Comparison of ENCODE assay signal across 8 cellular contexts in genomic region chr13:21176982-21177284, GRCh38. TPM values are rescaled to one million over a fixed set of nuclear protein-coding genes. Genes with fewer than 3 reads are reported as not detected.
DNase-seq lines count a peak whose midpoint lies in the region; ATAC-seq and TF ChIP-seq lines count a peak whose summit lies in the region.

No MANE protein-coding gene starts in this region.

- H3K27me3 Mint-ChIP-seq in T-helper 1 cell treated with Interleukin-12 subunit alpha and Interleukin-12 subunit beta and Interleukin-4 antibody, amounts not matched to agents 30 μg/mL and 1 μg/mL, for 36 hours (ENCODE audit: low read depth) = no peaks in the 10 kb centered on the region
- no peaks in the 10 kb centered on the region for H3K27me3 Mint-ChIP-seq in progenitor cell of endocrine pancreas

- H3K9me3 Mint-ChIP-seq in T-helper 1 cell treated with Interleukin-12 subunit alpha and Interleukin-12 subunit beta and Interleukin-4 antibody, amounts not matched to agents 30 μg/mL and 1 μg/mL, for 36 hours = no peaks in the 10 kb centered on the region
- H3K9me3 Mint-ChIP-seq in progenitor cell of endocrine pancreas (ENCODE audit: low read depth) = no peaks in the 10 kb centered on the region

- DNase-seq in T-helper 1 cell (no peak), fibroblast of mammary gland (ENCODE audit: low read depth) (no peak), progenitor cell of endocrine pancreas (ENCODE audit: low spot score, unreplicated experiment) (no peak), GF-D8 (lab: John Stamatoyannopoulos, UW) (no peak)
- no peak for DNase-seq in central memory CD4-positive, alpha-beta T cell

- peak overlapping the region; percentile 97 for H3K4me3 Mint-ChIP-seq in T-helper 1 cell treated with Interleukin-12 subunit alpha and Interleukin-12 subunit beta and Interleukin-4 antibody, amounts not matched to agents 30 μg/mL and 1 μg/mL, for 36 hours
- H3K4me3 Mint-ChIP-seq in progenitor cell of endocrine pancreas (ENCODE audit: low read depth) = peak overlapping the region; percentile 98

- TF ChIP-seq CTCF in fibroblast of mammary gland (conservative IDR thresholded peaks at IDR 0.05; ENCODE audit: control insufficient read depth, insufficient read depth, low read depth, low read length) = no peak
- no peak for TF ChIP-seq CTCF in progenitor cell of endocrine pancreas (IDR thresholded peaks at IDR 0.05; ENCODE audit: unreplicated experiment)

- peak overlapping the region; percentile 93 for H3K27ac Mint-ChIP-seq in T-helper 1 cell treated with Interleukin-12 subunit alpha and Interleukin-12 subunit beta and Interleukin-4 antibody, amounts not matched to agents 30 μg/mL and 1 μg/mL, for 36 hours
- H3K27ac Mint-ChIP-seq in progenitor cell of endocrine pancreas = peak overlapping the region; percentile 99

- peaks cover 19% of the 10 kb centered on the region for H3K4me1 Mint-ChIP-seq in T-helper 1 cell treated with Interleukin-12 subunit alpha and Interleukin-12 subunit beta and Interleukin-4 antibody, amounts not matched to agents 30 μg/mL and 1 μg/mL, for 36 hours (ENCODE audit: low read depth)
- peaks cover 9% of the 10 kb centered on the region for H3K4me1 Mint-ChIP-seq in progenitor cell of endocrine pancreas (ENCODE audit: low read depth)

- H3K36me3 Mint-ChIP-seq in T-helper 1 cell treated with Interleukin-12 subunit alpha and Interleukin-12 subunit beta and Interleukin-4 antibody, amounts not matched to agents 30 μg/mL and 1 μg/mL, for 36 hours (ENCODE audit: low read depth) = peaks cover 5% of the 10 kb centered on the region
- H3K36me3 Mint-ChIP-seq in progenitor cell of endocrine pancreas (ENCODE audit: insufficient read depth) = peaks cover 3% of the 10 kb centered on the region

- H3K4me3 ChIP-seq in fibroblast of mammary gland (ENCODE audit: control insufficient read depth, low read depth, low read length) = peak overlapping the region; percentile 86

- ATAC-seq in HG02798 (IDR thresholded peaks at IDR 0.05; ENCODE audit: poor library complexity, unreplicated experiment) = peak; percentile 21
- peak; percentile 32 for ATAC-seq in SK-N-SH treated with all-trans-retinoic acid at 6 μM for 48 hours

TF ChIP-seq in SK-N-SH treated with all-trans-retinoic acid at 6 μM for 48 hours, 23 proteins besides CTCF, POLR2A, EP300 and RAD21:
- TF ChIP-seq ZC3H10 (CRISPR knock-in tag; IDR thresholded peaks at IDR 0.05) (no peak), ESRRG (CRISPR knock-in tag; IDR thresholded peaks at IDR 0.05) (no peak), BACH2 (CRISPR knock-in tag; IDR thresholded peaks at IDR 0.05; ENCODE audit: borderline replicate concordance) (no peak), TSHZ2 (CRISPR knock-in tag; IDR thresholded peaks at IDR 0.05) (no peak), POU6F1 (CRISPR knock-in tag; IDR thresholded peaks at IDR 0.05; ENCODE audit: borderline replicate concordance, low read depth) (no peak), ZFP3 (CRISPR knock-in tag; IDR thresholded peaks at IDR 0.05) (no peak), ZNF565 (CRISPR knock-in tag; conservative IDR thresholded peaks at IDR 0.05; ENCODE audit: low read depth) (no peak), ARNTL (CRISPR knock-in tag; IDR thresholded peaks at IDR 0.05; ENCODE audit: borderline replicate concordance, low read depth) (no peak), CSDC2 (CRISPR knock-in tag; IDR thresholded peaks at IDR 0.05) (no peak), SNAI2 (CRISPR knock-in tag; IDR thresholded peaks at IDR 0.05) (no peak), GLIS3 (CRISPR knock-in tag; IDR thresholded peaks at IDR 0.05) (no peak), ZNF70 (CRISPR knock-in tag; IDR thresholded peaks at IDR 0.05) (no peak), ZNF8 (CRISPR knock-in tag; IDR thresholded peaks at IDR 0.05) (no peak), TOX (CRISPR knock-in tag; IDR thresholded peaks at IDR 0.05; ENCODE audit: borderline replicate concordance) (no peak), OSR1 (CRISPR knock-in tag; IDR thresholded peaks at IDR 0.05) (no peak), CREB5 (CRISPR knock-in tag; IDR thresholded peaks at IDR 0.05; ENCODE audit: low read depth) (no peak), ISL1 (CRISPR knock-in tag; IDR thresholded peaks at IDR 0.05) (no peak), ZFP30 (CRISPR knock-in tag; IDR thresholded peaks at IDR 0.05) (no peak), PPARA (CRISPR knock-in tag; IDR thresholded peaks at IDR 0.05; ENCODE audit: borderline replicate concordance) (no peak)
TF ChIP-seq in SK-N-SH treated with all-trans-retinoic acid at 6 μM for 48 hours: peak in this region for 0.

RNA-seq across cellular contexts. Expression of gene MRPL57, which starts 0.5 kb away (rescaled TPM):
- 22.0 and 22.8 TPM in 2 replicates for total RNA-seq in progenitor cell of endocrine pancreas

RNA-seq across cellular contexts. Expression of gene SKA3, which starts 0.6 kb away (rescaled TPM):
- 14.3 and 16.2 TPM in 2 replicates for total RNA-seq in progenitor cell of endocrine pancreas

RNA-seq across cellular contexts. Expression of gene SAP18, which starts 37.0 kb away (rescaled TPM):
- 188 and 192 TPM in 2 replicates for total RNA-seq in progenitor cell of endocrine pancreas
